In the genomic region with DNA sequence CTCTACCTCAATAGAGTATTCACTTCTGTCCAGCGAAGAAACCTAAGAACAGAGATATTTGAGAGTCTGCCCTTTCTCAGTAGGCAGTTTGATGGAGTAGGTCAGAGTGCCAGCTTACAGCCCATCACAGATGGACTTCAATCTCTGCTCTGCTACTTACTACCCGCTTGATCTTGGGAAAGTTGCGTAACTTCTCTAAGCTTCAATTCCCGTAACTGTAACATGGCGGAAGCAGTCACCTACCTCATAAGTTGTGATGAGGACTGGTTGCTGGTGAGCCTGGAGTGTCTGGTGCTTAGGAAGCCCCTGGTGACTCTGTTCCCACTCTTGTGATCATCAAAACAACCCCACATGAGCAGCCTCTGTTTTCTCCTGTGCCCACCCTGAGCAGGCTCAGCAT, we compare ENCODE assay signal across 1 cellular context.
TF ChIP-seq lines count a peak whose summit lies in the region.

No MANE protein-coding gene starts in this region.

TF ChIP-seq in HepG2, 621 proteins besides CTCF, POLR2A, EP300 and RAD21:
- peak; percentile 36; the same call in 1 of the 2 replicates for TF ChIP-seq CEBPB (IDR thresholded peaks at IDR 0.05; ENCODE audit: borderline replicate concordance, low read depth, low read length)
- TF ChIP-seq TARDBP (CRISPR knock-in tag; IDR thresholded peaks at IDR 0.05): no peak
